In genomic region chr2:102473020-102473419, GRCh38 we compare ENCODE assay signal across 8 cellular contexts. TPM values are rescaled to one million over a fixed set of nuclear protein-coding genes. Genes with fewer than 3 reads are reported as not detected.
DNase-seq lines count a peak whose midpoint lies in the region; ATAC-seq and TF ChIP-seq lines count a peak whose summit lies in the region.

A gene with protein sequence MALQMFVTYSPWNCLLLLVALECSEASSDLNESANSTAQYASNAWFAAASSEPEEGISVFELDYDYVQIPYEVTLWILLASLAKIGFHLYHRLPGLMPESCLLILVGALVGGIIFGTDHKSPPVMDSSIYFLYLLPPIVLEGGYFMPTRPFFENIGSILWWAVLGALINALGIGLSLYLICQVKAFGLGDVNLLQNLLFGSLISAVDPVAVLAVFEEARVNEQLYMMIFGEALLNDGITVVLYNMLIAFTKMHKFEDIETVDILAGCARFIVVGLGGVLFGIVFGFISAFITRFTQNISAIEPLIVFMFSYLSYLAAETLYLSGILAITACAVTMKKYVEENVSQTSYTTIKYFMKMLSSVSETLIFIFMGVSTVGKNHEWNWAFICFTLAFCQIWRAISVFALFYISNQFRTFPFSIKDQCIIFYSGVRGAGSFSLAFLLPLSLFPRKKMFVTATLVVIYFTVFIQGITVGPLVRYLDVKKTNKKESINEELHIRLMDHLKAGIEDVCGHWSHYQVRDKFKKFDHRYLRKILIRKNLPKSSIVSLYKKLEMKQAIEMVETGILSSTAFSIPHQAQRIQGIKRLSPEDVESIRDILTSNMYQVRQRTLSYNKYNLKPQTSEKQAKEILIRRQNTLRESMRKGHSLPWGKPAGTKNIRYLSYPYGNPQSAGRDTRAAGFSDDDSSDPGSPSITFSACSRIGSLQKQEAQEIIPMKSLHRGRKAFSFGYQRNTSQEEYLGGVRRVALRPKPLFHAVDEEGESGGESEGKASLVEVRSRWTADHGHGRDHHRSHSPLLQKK (plus strand): TSS chr2:102473226. CDS start chr2:102473760, 534 bp downstream.

- no peak within 1 kb of the TSS for H3K27ac Mint-ChIP-seq in Caco-2 (ENCODE audit: unreplicated experiment)

- intact Hi-C loops in Caco-2 (cut with micrococcal nuclease; ENCODE audit: unreplicated experiment) (loop anchor here (1.0 kb wide), 5 partner anchors 47 to 230 kb away; no protein-coding TSS in a partner anchor), mucosa of descending colon (cut with DNase I, micrococcal nuclease) (loop anchor here (2.0 to 10.0 kb wide), 3 partner anchors 119 to 232 kb away; no protein-coding TSS in a partner anchor)

- no peaks in the 10 kb centered on the region for H3K79me2 ChIP-seq in Karpas-422 (ENCODE audit: low read length)

- H3K27me3 Mint-ChIP-seq in Caco-2 (ENCODE audit: insufficient read depth, unreplicated experiment): no peaks in the 10 kb centered on the region

- H3K36me3 Mint-ChIP-seq in Caco-2 (ENCODE audit: insufficient read depth, unreplicated experiment): no peaks in the 10 kb centered on the region

- H3K9me3 ChIP-seq in Caco-2: peaks cover 4% of the 10 kb centered on the region; the same call in 1 of the 2 replicates
- H3K9me3 ChIP-seq in Karpas-422 (ENCODE audit: low read length): no peaks in the 10 kb centered on the region
- no peaks in the 10 kb centered on the region for H3K9me3 ChIP-seq in mucosa of descending colon

- H3K9ac ChIP-seq in Karpas-422 (ENCODE audit: low read length): no peak within 1 kb of the TSS

- no peak within 1 kb of the TSS for H3K4me2 ChIP-seq in Karpas-422 (ENCODE audit: low read depth, low read length, poor library complexity, severe bottlenecking)

- H3K36me3 ChIP-seq in Caco-2 (ENCODE audit: control insufficient read depth, insufficient read depth, low read length) (no peaks in the 10 kb centered on the region), Karpas-422 (ENCODE audit: insufficient read depth, low read length) (no peaks in the 10 kb centered on the region), mucosa of descending colon (ENCODE audit: low read depth) (no peaks in the 10 kb centered on the region)

- CTCF ChIA-PET in Caco-2 (lab: Charles Lee): interaction anchor here (0.9 to 2.7 kb wide), 7 partner anchors 11 to 230 kb away, joined by 3 to 28 read pairs (median 3); no protein-coding TSS in a partner anchor

- H4K20me1 ChIP-seq in Karpas-422 (ENCODE audit: insufficient read depth, low read depth, low read length): no peaks in the 10 kb centered on the region

- peaks cover 38% of the 10 kb centered on the region for H3K9me3 Mint-ChIP-seq in Caco-2 (ENCODE audit: unreplicated experiment)

- no peak within 1 kb of the TSS for H3K4me3 Mint-ChIP-seq in Caco-2 (ENCODE audit: unreplicated experiment)

- no peaks in the 10 kb centered on the region for H3K4me1 Mint-ChIP-seq in Caco-2 (ENCODE audit: low read depth, unreplicated experiment)

- TF ChIP-seq CTCF in Caco-2 (IDR thresholded peaks at IDR 0.05; ENCODE audit: insufficient read depth in 1 of 2, low read depth in 1 of 2, low read length in 1 of 2, severe bottlenecking in 1 of 2, unreplicated experiment in 1 of 2) (peak; percentile 89 to 91), WI38 (IDR thresholded peaks at IDR 0.05; ENCODE audit: low read depth, low read length) (peak; percentile 85), mucosa of descending colon (IDR thresholded peaks at IDR 0.05) (peak; percentile 78)

- DNase-seq in Caco-2 (peak; percentile 63 to 72), Karpas-422 (peak; percentile 78), dedifferentiated amniotic fluid mesenchymal stem cell (ENCODE audit: extremely low spot score) (peak; percentile 29), mucosa of descending colon (peak in 1 of 3 donors; percentile 83)
- DNase-seq in stimulated activated naive CD4-positive, alpha-beta T cell treated with Interleukin-2 at 50 U/mL for 16 hours (lab: John Stamatoyannopoulos, UW): peak; percentile 16

- ATAC-seq in GM19043 (IDR thresholded peaks at IDR 0.05; ENCODE audit: low read depth, unreplicated experiment) (peak; percentile 74), mucosa of descending colon (peak; percentile 79), HG02884 (IDR thresholded peaks at IDR 0.05; ENCODE audit: unreplicated experiment) (no peak)

- H3K4me1 ChIP-seq in Caco-2 (peaks cover 17% of the 10 kb centered on the region), Karpas-422 (ENCODE audit: low read length) (no peaks in the 10 kb centered on the region), mucosa of descending colon (ENCODE audit: low read depth) (no peaks in the 10 kb centered on the region)

- POLR2A ChIA-PET in Caco-2 (lab: Charles Lee): no interaction called here

- H3K9me2 ChIP-seq in Karpas-422 (replicated peaks; ENCODE audit: insufficient read depth, low read length): no peaks in the 10 kb centered on the region

- H3K27ac ChIP-seq in Karpas-422 (ENCODE audit: low read length): no peak within 1 kb of the TSS

- no TSS peak for BruUV-seq in Caco-2 (replicated peaks; lab: Mats Ljungman, UMichigan)

- H2AFZ ChIP-seq in Karpas-422 (ENCODE audit: low read length): no peak within 1 kb of the TSS

- H3K27me3 ChIP-seq in Caco-2 (replicated peaks; ENCODE audit: control insufficient read depth, insufficient read depth, low read length): no peaks in the 10 kb centered on the region
- no peaks in the 10 kb centered on the region for H3K27me3 ChIP-seq in Karpas-422 (ENCODE audit: low read length)

- no peak within 1 kb of the TSS for H3K4me3 ChIP-seq in Caco-2 (ENCODE audit: low read depth, low read length)
- no peak within 1 kb of the TSS for H3K4me3 ChIP-seq in Karpas-422 (ENCODE audit: low read length)
- no peak within 1 kb of the TSS for H3K4me3 ChIP-seq in WI38 (ENCODE audit: low read depth, low read length)
- H3K4me3 ChIP-seq in mucosa of descending colon: no peak within 1 kb of the TSS

RNA-seq across cellular contexts. Expression of the gene that starts here (rescaled TPM):
- total RNA-seq in Caco-2 (2022): 1.2 and 1.4 TPM in 2 replicates
- total RNA-seq in Karpas-422 (2014; rRNA removed; shearing (Covaris generic); ENCODE audit: low replicate concordance): not detected in 2 replicates
- total RNA-seq in mucosa of descending colon: under 1 TPM in 2 of 3 donors, not detected in 1; 0.17 to 0.32 TPM

Comparison
In these comparisons a context has a peak if more than half of its experiments do, and no peak if none do; other contexts are left out.
1. Peak in DNase-seq in Karpas-422; RNA of the gene not detected or under 1 TPM.
2. Peak in ATAC-seq in mucosa of descending colon; RNA of the gene not detected or under 1 TPM.